Comparison of ENCODE assay signal across 22 cellular contexts in genomic region chr2:223618172-223619035, GRCh38. TPM values are rescaled to one million over a fixed set of nuclear protein-coding genes. Genes with fewer than 3 reads are reported as not detected.
DNase-seq lines count a peak whose midpoint lies in the region; FAIRE-seq and TF ChIP-seq lines count a peak whose summit lies in the region.
"Had no signal": no experiment of that assay in that cellular context is flagged by ENCODE, and none has a peak within 500 bp of the region (broad histone marks: within the 10 kb centered on the region; RNA-seq: fewer than 3 reads in every experiment).

No MANE protein-coding gene starts in this region.

- H3K9me2 ChIP-seq in Loucy (replicated peaks; ENCODE audit: low read depth, low read length), result no peaks in the 10 kb centered on the region

- POLR2A ChIA-PET in A673 (lab: Charles Lee; ENCODE audit: low non-redundant PET), result no interaction called here
- POLR2A ChIA-PET in activated CD4-positive, alpha-beta T cell treated with anti-CD3 and anti-CD28 coated beads, Interleukin-2, amount 10 ng/mL, durations not matched to agents 7 days and 5 days (lab: Charles Lee), result no interaction called here

- BruUV-seq in A673 (replicated peaks; lab: Mats Ljungman, UMichigan), result no TSS peak

- H3K27ac ChIP-seq in A673 (ENCODE audit: low read depth, low read length, poor library complexity, severe bottlenecking), result peak overlapping the region; percentile 63
- H3K27ac ChIP-seq in esophagus squamous epithelium, result no peak overlapping the region
- H3K27ac ChIP-seq: HL-60, tibial nerve had no signal

- 25 to 42% methylated on average over 12 to 13 of the region's 13 CpGs for WGBS in esophagus squamous epithelium, 2 donors

- no peaks in the 10 kb centered on the region for H3K9me3 Mint-ChIP-seq in activated CD4-positive, alpha-beta T cell treated with anti-CD3 and anti-CD28 coated beads, Interleukin-2, amount 10 ng/mL, durations not matched to agents 7 days and 5 days
- H3K9me3 Mint-ChIP-seq: activated naive CD4-positive, alpha-beta T cell treated with anti-CD3 and anti-CD28 coated beads for 36 hours; dendritic cell treated with granulocyte-macrophage colony-stimulating factor and Interleukin-4, amounts not matched to agents 40 ng/mL and 50 ng/mL, for 4 days; natural killer cell treated with Interleukin-12 subunit alpha and Interleukin-12 subunit beta and Interleukin-15 and Interleukin-18, amount 100 ng/mL, for 72 hours; stimulated activated naive B cell treated with anti-CD40 and anti-IgM and Interleukin-4, amounts not matched to agents 10 μg/mL and 1 μg/mL and 100 μg/mL, for 72 hours had no signal

- H3K36me3 ChIP-seq in A673 (ENCODE audit: insufficient read depth, low read length, poor library complexity, severe bottlenecking) (no peaks in the 10 kb centered on the region), Loucy (ENCODE audit: insufficient read depth, low read length) (no peaks in the 10 kb centered on the region), esophagus squamous epithelium (no peaks in the 10 kb centered on the region)
- H3K36me3 ChIP-seq: tibial nerve had no signal

- FAIRE-seq in urothelium cell line (lab: Jason Lieb, UNC), result no peak

- H4K20me1 ChIP-seq in Loucy (ENCODE audit: insufficient read depth, low read length, poor library complexity, severe bottlenecking), result no peaks in the 10 kb centered on the region

- CTCF ChIA-PET in A673 (lab: Charles Lee), result interaction anchor here (1.0 kb wide), 1 partner anchor 159 kb away, joined by 3 read pairs; no protein-coding TSS in a partner anchor
- CTCF ChIA-PET in activated CD4-positive, alpha-beta T cell treated with anti-CD3 and anti-CD28 coated beads, Interleukin-2, amount 10 ng/mL, durations not matched to agents 7 days and 5 days (lab: Charles Lee), result no interaction called here

- TF ChIP-seq POLR2A in esophagus squamous epithelium (IDR thresholded peaks at IDR 0.05), result no peak

- H3K79me2 ChIP-seq in Loucy (ENCODE audit: insufficient read depth, low read length), result no peaks in the 10 kb centered on the region

- no peak overlapping the region for H3K4me3 ChIP-seq in A673 (ENCODE audit: low read depth, low read length, poor library complexity, severe bottlenecking)
- H3K4me3 ChIP-seq in Loucy (ENCODE audit: low read length, poor library complexity, severe bottlenecking), result no peak overlapping the region
- no peak overlapping the region for H3K4me3 ChIP-seq in choroid plexus epithelial cell (ENCODE audit: low read depth, low read length)
- H3K4me3 ChIP-seq in esophagus squamous epithelium, result no peak overlapping the region
- H3K4me3 ChIP-seq: tibial nerve had no signal

- H3K36me3 Mint-ChIP-seq in activated CD4-positive, alpha-beta T cell treated with anti-CD3 and anti-CD28 coated beads, Interleukin-2, amount 10 ng/mL, durations not matched to agents 7 days and 5 days (ENCODE audit: low read depth), result no peaks in the 10 kb centered on the region
- H3K36me3 Mint-ChIP-seq: natural killer cell treated with Interleukin-12 subunit alpha and Interleukin-12 subunit beta and Interleukin-15 and Interleukin-18, amount 100 ng/mL, for 72 hours; stimulated activated naive B cell treated with anti-CD40 and anti-IgM and Interleukin-4, amounts not matched to agents 10 μg/mL and 1 μg/mL and 100 μg/mL, for 72 hours had no signal

- H3K9me3 ChIP-seq in A673 (ENCODE audit: low read depth, low read length, poor library complexity, severe bottlenecking), result no peaks in the 10 kb centered on the region
- H3K9me3 ChIP-seq in Loucy (ENCODE audit: insufficient read depth, low read depth, low read length), result no peaks in the 10 kb centered on the region
- H3K9me3 ChIP-seq in esophagus squamous epithelium, result no peaks in the 10 kb centered on the region
- H3K9me3 ChIP-seq: tibial nerve had no signal

- H3K27me3 ChIP-seq in A673 (replicated peaks; ENCODE audit: insufficient read depth, low read depth, low read length, poor library complexity) (no peaks in the 10 kb centered on the region), Loucy (ENCODE audit: insufficient read depth, low read length, poor library complexity, severe bottlenecking) (no peaks in the 10 kb centered on the region), esophagus squamous epithelium (peaks cover 0 to 14% (median 0%) of the 10 kb centered on the region in 4 donors)
- H3K27me3 ChIP-seq: tibial nerve had no signal

- no peak overlapping the region for H3K4me2 ChIP-seq in Loucy (ENCODE audit: low read depth, low read length, poor library complexity, severe bottlenecking)

- intact Hi-C loops in A673 (cut with micrococcal nuclease; ENCODE audit: unreplicated experiment), result loop anchor here (10.0 kb wide), 1 partner anchor 644 kb away; no protein-coding TSS in a partner anchor
- intact Hi-C loops in esophagus squamous epithelium (cut with DNase I), result no loop called here

- H3K27ac Mint-ChIP-seq in activated CD4-positive, alpha-beta T cell treated with anti-CD3 and anti-CD28 coated beads, Interleukin-2, amount 10 ng/mL, durations not matched to agents 7 days and 5 days, result no peak overlapping the region
- H3K27ac Mint-ChIP-seq: activated naive CD4-positive, alpha-beta T cell treated with anti-CD3 and anti-CD28 coated beads for 36 hours; dendritic cell treated with granulocyte-macrophage colony-stimulating factor and Interleukin-4, amounts not matched to agents 40 ng/mL and 50 ng/mL, for 4 days; natural killer cell treated with Interleukin-12 subunit alpha and Interleukin-12 subunit beta and Interleukin-15 and Interleukin-18, amount 100 ng/mL, for 72 hours; stimulated activated naive B cell treated with anti-CD40 and anti-IgM and Interleukin-4, amounts not matched to agents 10 μg/mL and 1 μg/mL and 100 μg/mL, for 72 hours had no signal

- peak; percentile 89 for DNase-seq in A673 (ENCODE audit: low spot score)
- no peak for DNase-seq in choroid plexus epithelial cell (ENCODE audit: low read depth)
- DNase-seq in left kidney (ENCODE audit: low read depth, low spot score), result peak; percentile 31
- DNase-seq in esophagus squamous epithelium (lab: John Stamatoyannopoulos, UW), result no peak
- DNase-seq in urothelium cell line (ENCODE audit: low spot score), result no peak
- no peak for DNase-seq in cerebellar nuclear complex (lab: John Stamatoyannopoulos, UW)
- no peak for DNase-seq in activated CD4-positive, alpha-beta T cell treated with anti-CD3 and anti-CD28 coated beads, Interleukin-2, amount 10 ng/mL, durations not matched to agents 7 days and 5 days
- DNase-seq: activated CD4-positive, alpha-beta T cell treated with anti-CD3 and anti-CD28 coated beads, Interleukin-2, amount 50 U/mL, for 4 hours; activated naive CD4-positive, alpha-beta T cell treated with anti-CD3 and anti-CD28 coated beads for 36 hours; aorta; kidney glomerular epithelial cell; mesenchymal stem cell; NCI-H1092; NCI-H2171; retina; stimulated activated naive B cell treated with anti-CD40 and anti-IgM and Interleukin-4, amounts not matched to agents 10 μg/mL and 1 μg/mL and 100 μg/mL, for 72 hours; SW 1271 had no signal

- H2AFZ ChIP-seq in Loucy (ENCODE audit: low read length), result no peak overlapping the region

- TF ChIP-seq CTCF in A673 (conservative IDR thresholded peaks at IDR 0.05; ENCODE audit: low read depth, low read length) (peak; percentile 65), Loucy (conservative IDR thresholded peaks at IDR 0.05; ENCODE audit: low read length) (peak; percentile 56), choroid plexus epithelial cell (conservative IDR thresholded peaks at IDR 0.05; ENCODE audit: low read depth, low read length) (peak; percentile 26), esophagus squamous epithelium (IDR thresholded peaks at IDR 0.05) (no peak)

- peaks cover 31% of the 10 kb centered on the region for H3K27me3 Mint-ChIP-seq in activated CD4-positive, alpha-beta T cell treated with anti-CD3 and anti-CD28 coated beads, Interleukin-2, amount 10 ng/mL, durations not matched to agents 7 days and 5 days

- H3K4me1 Mint-ChIP-seq in activated CD4-positive, alpha-beta T cell treated with anti-CD3 and anti-CD28 coated beads, Interleukin-2, amount 10 ng/mL, durations not matched to agents 7 days and 5 days, result no peaks in the 10 kb centered on the region

- H3F3A ChIP-seq in Loucy (ENCODE audit: low read depth), result no peaks in the 10 kb centered on the region

- peaks cover 47% of the 10 kb centered on the region for H3K4me1 ChIP-seq in A673 (ENCODE audit: insufficient read depth, low read length, poor library complexity, severe bottlenecking)
- H3K4me1 ChIP-seq in Loucy (ENCODE audit: insufficient read depth, low read length, poor library complexity, severe bottlenecking), result no peaks in the 10 kb centered on the region
- H3K4me1 ChIP-seq in esophagus squamous epithelium, result peaks cover 0 to 3% (median under 1%) of the 10 kb centered on the region in 3 donors

- H3K9ac ChIP-seq in Loucy (ENCODE audit: low read depth, low read length, poor library complexity, severe bottlenecking), result no peak overlapping the region

- H3K4me3 Mint-ChIP-seq in activated CD4-positive, alpha-beta T cell treated with anti-CD3 and anti-CD28 coated beads, Interleukin-2, amount 10 ng/mL, durations not matched to agents 7 days and 5 days, result no peak overlapping the region
- H3K4me3 Mint-ChIP-seq: activated naive CD4-positive, alpha-beta T cell treated with anti-CD3 and anti-CD28 coated beads for 36 hours; dendritic cell treated with granulocyte-macrophage colony-stimulating factor and Interleukin-4, amounts not matched to agents 40 ng/mL and 50 ng/mL, for 4 days; natural killer cell treated with Interleukin-12 subunit alpha and Interleukin-12 subunit beta and Interleukin-15 and Interleukin-18, amount 100 ng/mL, for 72 hours; stimulated activated naive B cell treated with anti-CD40 and anti-IgM and Interleukin-4, amounts not matched to agents 10 μg/mL and 1 μg/mL and 100 μg/mL, for 72 hours had no signal

RNA-seq across cellular contexts. Expression of gene SCG2, which starts 16.2 kb away (rescaled TPM):
- 26.2 and 27.0 TPM in 2 replicates for total RNA-seq in A673 (2021)
- under 1 TPM in 2 of 4 donors, not detected in 2; 0.13 to 0.18 TPM for total RNA-seq in esophagus squamous epithelium
- under 1 TPM; 0.08 to 0.10 TPM for total RNA-seq in activated CD4-positive, alpha-beta T cell treated with anti-CD3 and anti-CD28 coated beads, Interleukin-2, amount 10 ng/mL, durations not matched to agents 7 days and 5 days
- total RNA-seq: activated naive CD4-positive, alpha-beta T cell treated with anti-CD3 and anti-CD28 coated beads for 36 hours had no signal

Comparison
In these comparisons a context has a peak if more than half of its experiments do, and no peak if none do; other contexts are left out.
1. DNase-seq: peak in A673 (single experiment) and left kidney (single experiment); none in choroid plexus epithelial cell (single experiment), esophagus squamous epithelium (single experiment), urothelium cell line (single experiment), cerebellar nuclear complex (0 of 2) and activated CD4-positive, alpha-beta T cell treated with anti-CD3 and anti-CD28 coated beads, Interleukin-2, amount 10 ng/mL, durations not matched to agents 7 days and 5 days (single experiment).
2. CTCF ChIP-seq: peak in A673 (single experiment), Loucy (single experiment) and choroid plexus epithelial cell (single experiment); none in esophagus squamous epithelium (0 of 6).
3. RNA of gene SCG2, which starts 16.2 kb away (total RNA-seq): 26.2 to 27.0 TPM in A673; 0.13 to 0.18 TPM in esophagus squamous epithelium and 0.08 to 0.10 TPM in activated CD4-positive, alpha-beta T cell treated with anti-CD3 and anti-CD28 coated beads, Interleukin-2, amount 10 ng/mL, durations not matched to agents 7 days and 5 days; every median in the first group is over 10 times any median in the second.